In genomic region chrX:77432998-77433397, GRCh38 we compare ENCODE assay signal across 23 cellular contexts. TPM values are rescaled to one million over a fixed set of nuclear protein-coding genes. Genes with fewer than 3 reads are reported as not detected.
DNase-seq lines count a peak whose midpoint lies in the region; ATAC-seq, FAIRE-seq and TF ChIP-seq lines count a peak whose summit lies in the region.
"Had no signal": no experiment of that assay in that cellular context is flagged by ENCODE, and none has a peak within 500 bp of the region (broad histone marks: within the 10 kb centered on the region; RNA-seq: fewer than 3 reads in every experiment).

No MANE protein-coding gene starts in this region.

- TF ChIP-seq POLR2A in lower leg skin (IDR thresholded peaks at IDR 0.05): no peak

- H3K36me3 ChIP-seq in astrocyte (ENCODE audit: insufficient read depth, low read length) (no peaks in the 10 kb centered on the region), lower lobe of right lung (no peaks in the 10 kb centered on the region)
- H3K36me3 ChIP-seq: BE2C had no signal

- H3K9me3 ChIP-seq in astrocyte (ENCODE audit: insufficient read depth, low read depth, low read length): no peaks in the 10 kb centered on the region
- no peaks in the 10 kb centered on the region for H3K9me3 ChIP-seq in lower lobe of right lung
- H3K9me3 ChIP-seq: BE2C had no signal

- TF ChIP-seq CTCF in astrocyte (IDR thresholded peaks at IDR 0.05; ENCODE audit: insufficient read depth, low read depth, low read length) (no peak), lower leg skin (IDR thresholded peaks at IDR 0.05) (no peak), lower lobe of right lung (IDR thresholded peaks at IDR 0.05) (no peak)

- no peak overlapping the region for H3K27ac Mint-ChIP-seq in astrocyte (ENCODE audit: unreplicated experiment)
- H3K27ac Mint-ChIP-seq: CD4-positive, CD25-positive, alpha-beta regulatory T cell; CD8-positive, alpha-beta memory T cell; GM23338 had no signal

- no peak overlapping the region for H3K27ac ChIP-seq in astrocyte (ENCODE audit: low read depth, low read length)
- no peak overlapping the region for H3K27ac ChIP-seq in lower lobe of right lung
- H3K27ac ChIP-seq: HL-60 had no signal

- no peak for DNase-seq in astrocyte (ENCODE audit: low read depth)
- DNase-seq in kidney tubule cell (ENCODE audit: low spot score): peak; percentile 58
- no peak for DNase-seq in ureter (ENCODE audit: low spot score)
- DNase-seq in lower leg skin (ENCODE audit: low spot score in 2 of 2): no peak
- DNase-seq in lower lobe of right lung: no peak
- no peak for DNase-seq in effector CD4-positive, alpha-beta T cell
- DNase-seq: ACHN; BE2C; C1 segment of cervical spinal cord; CD4-positive, CD25-positive, alpha-beta regulatory T cell; CD8-positive, alpha-beta memory T cell; COR-L47; DMS 273 treated with DMSO at 0.1 percent for 48 hours; HCEC 1CT had no signal

- H3K27me3 ChIP-seq in astrocyte (ENCODE audit: insufficient read depth, low read length) (no peaks in the 10 kb centered on the region), lower lobe of right lung (ENCODE audit: low read depth) (no peaks in the 10 kb centered on the region)
- H3K27me3 ChIP-seq: BE2C had no signal

- no peaks in the 10 kb centered on the region for H4K20me1 ChIP-seq in astrocyte (ENCODE audit: insufficient read depth, low read length)

- H3K36me3 Mint-ChIP-seq in astrocyte (ENCODE audit: low read depth, unreplicated experiment): no peaks in the 10 kb centered on the region
- H3K36me3 Mint-ChIP-seq: CD4-positive, CD25-positive, alpha-beta regulatory T cell; CD8-positive, alpha-beta memory T cell had no signal

- intact Hi-C loops in lower leg skin (cut with DNase I; ENCODE audit: low total_unique reads): no loop called here
- intact Hi-C loops in lower lobe of right lung (cut with DNase I): no loop called here

- no peaks in the 10 kb centered on the region for H3K79me2 ChIP-seq in astrocyte (ENCODE audit: insufficient read depth, low read length)

- H3K27me3 Mint-ChIP-seq in astrocyte (ENCODE audit: low read depth, unreplicated experiment): no peaks in the 10 kb centered on the region
- H3K27me3 Mint-ChIP-seq: CD4-positive, CD25-positive, alpha-beta regulatory T cell; CD8-positive, alpha-beta memory T cell had no signal

- no peaks in the 10 kb centered on the region for H3K9me3 Mint-ChIP-seq in astrocyte (ENCODE audit: unreplicated experiment)
- H3K9me3 Mint-ChIP-seq: CD4-positive, CD25-positive, alpha-beta regulatory T cell; CD8-positive, alpha-beta memory T cell; GM23338 had no signal

- no peak overlapping the region for H3K9ac ChIP-seq in astrocyte (ENCODE audit: low read length)

- H2AFZ ChIP-seq in astrocyte (ENCODE audit: low read depth, low read length): no peak overlapping the region
- H2AFZ ChIP-seq: GM23338 had no signal

- peak; percentile 66 for FAIRE-seq in astrocyte (lab: Jason Lieb, UNC)
- FAIRE-seq: A204.1, G401.6, GM12891, GM19239, H54 had no signal

- H3K4me3 ChIP-seq in astrocyte (ENCODE audit: insufficient read depth, low read depth, low read length) (no peak overlapping the region), lower leg skin (ENCODE audit: low read depth, poor library complexity, severe bottlenecking) (no peak overlapping the region), lower lobe of right lung (no peak overlapping the region)
- H3K4me3 ChIP-seq: GM23338 had no signal

- H3K4me1 ChIP-seq in astrocyte (ENCODE audit: insufficient read depth, low read length) (no peaks in the 10 kb centered on the region), lower lobe of right lung (no peaks in the 10 kb centered on the region)
- H3K4me1 ChIP-seq: BE2C had no signal

- peaks cover 4% of the 10 kb centered on the region for H3K4me1 Mint-ChIP-seq in astrocyte (ENCODE audit: low read depth, unreplicated experiment)
- H3K4me1 Mint-ChIP-seq: CD4-positive, CD25-positive, alpha-beta regulatory T cell; CD8-positive, alpha-beta memory T cell had no signal

- no peak overlapping the region for H3K4me2 ChIP-seq in astrocyte (ENCODE audit: low read length)
- H3K4me2 ChIP-seq: GM23338 had no signal

- peak; percentile 68 for ATAC-seq in GM18907 (IDR thresholded peaks at IDR 0.05; ENCODE audit: unreplicated experiment)
- ATAC-seq in lower lobe of right lung: no peak
- ATAC-seq: GM23338 had no signal

- no peak overlapping the region for H3K4me3 Mint-ChIP-seq in astrocyte (ENCODE audit: unreplicated experiment)
- H3K4me3 Mint-ChIP-seq: CD4-positive, CD25-positive, alpha-beta regulatory T cell; CD8-positive, alpha-beta memory T cell; GM23338 had no signal

- 83 to 100% methylated on average over 1 of the region's 1 CpG for WGBS in lower leg skin, 2 donors

RNA-seq across cellular contexts. Expression of gene FGF16, which starts 14.2 kb away (rescaled TPM):
- total RNA-seq in astrocyte (0.17 TPM in 1 of 2 replicates, not detected in the other), ureter (0.39 TPM), lower leg skin (under 1 TPM in 1 of 4 donors, not detected in 3; 0.15 TPM), lower lobe of right lung (not detected)
- total RNA-seq: CD4-positive, CD25-positive, alpha-beta regulatory T cell; CD8-positive, alpha-beta memory T cell; HT1080 had no signal
